Comparison of ENCODE assay signal across 8 cellular contexts in genomic region chr12:53439582-53439981, GRCh38. TPM values are rescaled to one million over a fixed set of nuclear protein-coding genes. Genes with fewer than 3 reads are reported as not detected.
"Had no signal": no experiment of that assay in that cellular context is flagged by ENCODE, and none has a peak within 500 bp of the region (broad histone marks: within the 10 kb centered on the region; RNA-seq: fewer than 3 reads in every experiment).

No MANE protein-coding gene starts in this region.

RNA-seq across cellular contexts. Expression of gene AMHR2, which starts 15.9 kb away (rescaled TPM):
- total RNA-seq: activated T-cell treated with anti-CD3 and anti-CD28 coated beads, Interleukin-2, amount 50 U/mL, for 72 hours; dermis blood vessel endothelial cell; glomerular endothelial cell; natural killer cell; smooth muscle cell; stomach; T-helper 2 cell treated with Interferon-gamma antibody and Interleukin-4, amounts not matched to agents 100 ng/mL and 5 ng/mL, for 36 hours; WTC11 had no signal
